In the genomic region with DNA sequence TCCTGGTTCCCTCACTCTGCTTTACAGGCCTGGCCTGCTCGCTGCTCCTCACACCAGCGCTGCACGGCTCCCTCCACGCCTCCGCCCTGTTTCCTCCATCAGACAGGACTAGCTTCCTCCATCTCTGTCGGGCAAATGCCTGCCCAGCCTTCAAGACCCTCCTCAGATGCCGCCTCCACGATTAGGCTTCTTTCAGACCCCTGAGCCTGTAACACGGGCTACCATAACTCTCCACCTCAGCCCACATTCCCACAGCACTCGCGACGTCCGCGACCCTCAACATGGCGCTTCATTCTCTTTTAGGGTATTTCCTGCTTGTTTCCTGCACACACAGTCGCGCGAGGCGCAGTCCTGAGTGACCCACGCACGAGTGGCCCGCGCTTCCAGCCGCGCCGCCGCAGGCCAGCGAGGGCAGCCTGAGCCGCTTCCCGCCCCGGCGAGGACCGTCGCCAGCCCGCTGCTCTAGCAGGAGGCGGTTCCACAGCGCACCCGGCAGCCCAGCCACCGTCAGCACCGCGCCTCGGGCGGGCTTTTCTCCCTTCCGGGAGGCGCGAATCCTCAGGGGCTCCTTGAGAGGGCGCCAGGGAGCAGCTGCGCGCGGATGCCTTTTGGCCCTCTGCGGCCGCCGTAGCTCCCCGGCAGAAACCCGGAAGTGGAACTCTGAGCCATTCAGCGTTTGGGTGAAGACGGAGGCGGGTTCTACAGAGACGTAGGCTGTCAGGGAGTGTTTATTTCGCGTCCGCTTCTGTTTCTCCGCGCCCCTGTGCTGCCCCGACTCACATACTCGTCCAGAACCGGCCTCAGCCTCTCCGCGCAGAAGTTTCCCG, we compare ENCODE assay signal across 1 cellular context.
A peak's percentile ranks its signal among the peaks of the same experiment; 100 is the strongest.
TF ChIP-seq lines count a peak whose summit lies in the region.

Gene FRG1 (plus strand): TSS at position 695 of the 827 bp plus-strand sequence. CDS start 138 bp downstream, outside the sequence.

TF ChIP-seq in A549, 52 proteins besides CTCF, POLR2A, EP300 and RAD21 (continued from another document):
- TF ChIP-seq, protein P1, sequence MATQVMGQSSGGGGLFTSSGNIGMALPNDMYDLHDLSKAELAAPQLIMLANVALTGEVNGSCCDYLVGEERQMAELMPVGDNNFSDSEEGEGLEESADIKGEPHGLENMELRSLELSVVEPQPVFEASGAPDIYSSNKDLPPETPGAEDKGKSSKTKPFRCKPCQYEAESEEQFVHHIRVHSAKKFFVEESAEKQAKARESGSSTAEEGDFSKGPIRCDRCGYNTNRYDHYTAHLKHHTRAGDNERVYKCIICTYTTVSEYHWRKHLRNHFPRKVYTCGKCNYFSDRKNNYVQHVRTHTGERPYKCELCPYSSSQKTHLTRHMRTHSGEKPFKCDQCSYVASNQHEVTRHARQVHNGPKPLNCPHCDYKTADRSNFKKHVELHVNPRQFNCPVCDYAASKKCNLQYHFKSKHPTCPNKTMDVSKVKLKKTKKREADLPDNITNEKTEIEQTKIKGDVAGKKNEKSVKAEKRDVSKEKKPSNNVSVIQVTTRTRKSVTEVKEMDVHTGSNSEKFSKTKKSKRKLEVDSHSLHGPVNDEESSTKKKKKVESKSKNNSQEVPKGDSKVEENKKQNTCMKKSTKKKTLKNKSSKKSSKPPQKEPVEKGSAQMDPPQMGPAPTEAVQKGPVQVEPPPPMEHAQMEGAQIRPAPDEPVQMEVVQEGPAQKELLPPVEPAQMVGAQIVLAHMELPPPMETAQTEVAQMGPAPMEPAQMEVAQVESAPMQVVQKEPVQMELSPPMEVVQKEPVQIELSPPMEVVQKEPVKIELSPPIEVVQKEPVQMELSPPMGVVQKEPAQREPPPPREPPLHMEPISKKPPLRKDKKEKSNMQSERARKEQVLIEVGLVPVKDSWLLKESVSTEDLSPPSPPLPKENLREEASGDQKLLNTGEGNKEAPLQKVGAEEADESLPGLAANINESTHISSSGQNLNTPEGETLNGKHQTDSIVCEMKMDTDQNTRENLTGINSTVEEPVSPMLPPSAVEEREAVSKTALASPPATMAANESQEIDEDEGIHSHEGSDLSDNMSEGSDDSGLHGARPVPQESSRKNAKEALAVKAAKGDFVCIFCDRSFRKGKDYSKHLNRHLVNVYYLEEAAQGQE (IDR thresholded peaks at IDR 0.05): peak; percentile 31; the same call in 1 of the 2 replicates
